ENCODE assay signal across 8 cellular contexts in genomic region chr16:154223-155030, GRCh38. TPM values are rescaled to one million over a fixed set of nuclear protein-coding genes. Genes with fewer than 3 reads are reported as not detected.
A peak's percentile ranks its signal among the peaks of the same experiment; 100 is the strongest.
DNase-seq lines count a peak whose midpoint lies in the region; ATAC-seq and TF ChIP-seq lines count a peak whose summit lies in the region.

No MANE protein-coding gene starts in this region.

- no peaks in the 10 kb centered on the region for H3K79me1 ChIP-seq in mesenchymal stem cell (replicated peaks; ENCODE audit: low read length, poor library complexity, severe bottlenecking)

- H3K4me3 ChIP-seq in LNCaP clone FGC (ENCODE audit: low read depth, low read length) = peak overlapping the region; percentile 52
- H3K4me3 ChIP-seq in mesenchymal stem cell (ENCODE audit: insufficient read depth in 1 of 2, low read depth in 1 of 2, low read length in 2 of 2) = peak overlapping the region; percentile 45 to 56
- peak overlapping the region; percentile 48 for H3K4me3 ChIP-seq in upper lobe of right lung

- peak overlapping the region in 1 of 2 experiments; percentile 6 for H3K18ac ChIP-seq in mesenchymal stem cell (ENCODE audit: low read depth in 1 of 2, low read length in 2 of 2)

- H4K91ac ChIP-seq in mesenchymal stem cell (ENCODE audit: low read length) = no peak overlapping the region

- intact Hi-C loops in upper lobe of right lung (cut with DNase I) = no loop called here

- H4K8ac ChIP-seq in mesenchymal stem cell (ENCODE audit: low read length) = peak overlapping the region; percentile 19

- H3K4me1 ChIP-seq in mesenchymal stem cell (ENCODE audit: control insufficient read depth, insufficient read depth, low read depth, low read length) (peaks cover 8% of the 10 kb centered on the region), upper lobe of right lung (peaks cover 6% of the 10 kb centered on the region)

- no peaks in the 10 kb centered on the region for H3K36me3 ChIP-seq in mesenchymal stem cell (ENCODE audit: control insufficient read depth in 1 of 2, insufficient read depth in 2 of 2, low read depth in 1 of 2, low read length in 2 of 2)
- H3K36me3 ChIP-seq in upper lobe of right lung = no peaks in the 10 kb centered on the region

- H3K27me3 ChIP-seq in mesenchymal stem cell (ENCODE audit: control insufficient read depth in 1 of 2, insufficient read depth in 1 of 2, low read length in 2 of 2) (peaks cover 20 to 57% of the 10 kb centered on the region in 2 experiments), upper lobe of right lung (no peaks in the 10 kb centered on the region)

- no peak overlapping the region for H3K14ac ChIP-seq in mesenchymal stem cell (ENCODE audit: low read length in 2 of 2)

- no peak overlapping the region for H2AFZ ChIP-seq in mesenchymal stem cell (ENCODE audit: low read depth, low read length)

- no peak overlapping the region for H3K23ac ChIP-seq in mesenchymal stem cell (ENCODE audit: low read length in 2 of 2)

- peak overlapping the region; percentile 78 for H3K4me2 ChIP-seq in mesenchymal stem cell (ENCODE audit: low read length, poor library complexity, severe bottlenecking)

- TF ChIP-seq CTCF in LNCaP clone FGC (IDR thresholded peaks at IDR 0.05; ENCODE audit: control insufficient read depth, extremely low read depth, insufficient read depth) = no peak
- no peak for TF ChIP-seq CTCF in upper lobe of right lung (IDR thresholded peaks at IDR 0.05)

- H3K9me3 ChIP-seq in mesenchymal stem cell (ENCODE audit: control insufficient read depth, low read length) = no peaks in the 10 kb centered on the region
- H3K9me3 ChIP-seq in upper lobe of right lung = no peaks in the 10 kb centered on the region

- H2BK12ac ChIP-seq in mesenchymal stem cell (ENCODE audit: low read length in 2 of 2) = no peak overlapping the region

- H2BK120ac ChIP-seq in mesenchymal stem cell (ENCODE audit: low read depth, low read length) = no peak overlapping the region

- DNase-seq in Daoy (ENCODE audit: low read depth) = peak; percentile 45
- DNase-seq in LNCaP clone FGC (ENCODE audit: low read depth) = no peak
- peak; percentile 29 for DNase-seq in cerebellum (ENCODE audit: low spot score)
- peak; percentile 57 for DNase-seq in mesenchymal stem cell
- peak; percentile 68 for DNase-seq in upper lobe of right lung
- DNase-seq in NCI-H446 treated with DMSO at 0.1 percent for 48 hours (lab: John Stamatoyannopoulos, UW) = no peak
- DNase-seq in HuH-7.5 (ENCODE audit: low spot score) = no peak

- H3K9ac ChIP-seq in mesenchymal stem cell (ENCODE audit: low read length) = peak overlapping the region; percentile 18

- H2AK5ac ChIP-seq in mesenchymal stem cell (ENCODE audit: low read length, severe bottlenecking) = no peak overlapping the region

- ATAC-seq in upper lobe of right lung (peak; percentile 66), HG03280 (IDR thresholded peaks at IDR 0.05; ENCODE audit: unreplicated experiment) (no peak)

- no peak overlapping the region for H2BK15ac ChIP-seq in mesenchymal stem cell (ENCODE audit: low read depth, poor library complexity, severe bottlenecking)

- no peak overlapping the region for H3K4ac ChIP-seq in mesenchymal stem cell (ENCODE audit: low read depth in 1 of 2, low read length in 2 of 2)

- no peak overlapping the region for H2BK5ac ChIP-seq in mesenchymal stem cell (ENCODE audit: low read depth, low read length, poor library complexity, severe bottlenecking)

- H3K27ac ChIP-seq in mesenchymal stem cell (ENCODE audit: low read length, poor library complexity, severe bottlenecking) = no peak overlapping the region
- no peak overlapping the region for H3K27ac ChIP-seq in upper lobe of right lung

- 6% methylated on average over 49 of the region's 57 CpGs for WGBS in mesenchymal stem cell

RNA-seq across cellular contexts. Expression of gene HBZ, which starts 2.0 kb away (rescaled TPM):
- not detected in 2 replicates for total RNA-seq in Daoy (2014; rRNA removed; shearing (Covaris generic))
- total RNA-seq in cerebellum (not detected), upper lobe of right lung (not detected)
- not detected for polyA plus RNA-seq in mesenchymal stem cell (2013, experiment 1 of 2)
- not detected for polyA plus RNA-seq in mesenchymal stem cell (2013, experiment 2 of 2)

RNA-seq across cellular contexts. Expression of gene HBM, which starts 11.4 kb away (rescaled TPM):
- total RNA-seq in Daoy (2014; rRNA removed; shearing (Covaris generic)) = not detected in 2 replicates
- total RNA-seq in cerebellum (12.8 TPM), upper lobe of right lung (not detected)
- not detected for polyA plus RNA-seq in mesenchymal stem cell (2013, experiment 1 of 2)
- polyA plus RNA-seq in mesenchymal stem cell (2013, experiment 2 of 2) = not detected

RNA-seq across cellular contexts. Expression of gene NPRL3, which starts 16.0 kb away (rescaled TPM):
- total RNA-seq in Daoy (2014; rRNA removed; shearing (Covaris generic)) = 2.6 and 3.3 TPM in 2 replicates
- total RNA-seq in cerebellum (20.6 TPM), upper lobe of right lung (30.6 TPM)
- 43.1 TPM for polyA plus RNA-seq in mesenchymal stem cell (2013, experiment 1 of 2)
- 41.6 TPM for polyA plus RNA-seq in mesenchymal stem cell (2013, experiment 2 of 2)

RNA-seq across cellular contexts. Expression of gene HBA2, which starts 18.2 kb away (rescaled TPM):
- 3.5 TPM in 1 of 2 replicates, not detected in the other for total RNA-seq in Daoy (2014; rRNA removed; shearing (Covaris generic))
- total RNA-seq in cerebellum = 1,595 TPM
- not detected for polyA plus RNA-seq in mesenchymal stem cell (2013, experiment 1 of 2)
- not detected for polyA plus RNA-seq in mesenchymal stem cell (2013, experiment 2 of 2)
- total RNA-seq in upper lobe of right lung = 248 TPM

RNA-seq across cellular contexts. Expression of gene HBA1, which starts 22.1 kb away (rescaled TPM):
- total RNA-seq in Daoy (2014; rRNA removed; shearing (Covaris generic)) = not detected in 2 replicates
- total RNA-seq in cerebellum (1,023 TPM), upper lobe of right lung (241 TPM)
- not detected for polyA plus RNA-seq in mesenchymal stem cell (2013, experiment 1 of 2)
- not detected for polyA plus RNA-seq in mesenchymal stem cell (2013, experiment 2 of 2)

Comparison
In these comparisons a context has a peak if more than half of its experiments do, and no peak if none do; other contexts are left out.
1. DNase-seq: peak in Daoy (single experiment), cerebellum (single experiment), mesenchymal stem cell (single experiment) and upper lobe of right lung (single experiment); none in LNCaP clone FGC (single experiment), NCI-H446 treated with DMSO at 0.1 percent for 48 hours (single experiment) and HuH-7.5 (single experiment).
2. Peak in every context shown above with its lines, with median percentiles within 50 percentile points of each other: H3K4me3 ChIP-seq.